15 cellular contexts compared by ENCODE assay signal in the genomic region with DNA sequence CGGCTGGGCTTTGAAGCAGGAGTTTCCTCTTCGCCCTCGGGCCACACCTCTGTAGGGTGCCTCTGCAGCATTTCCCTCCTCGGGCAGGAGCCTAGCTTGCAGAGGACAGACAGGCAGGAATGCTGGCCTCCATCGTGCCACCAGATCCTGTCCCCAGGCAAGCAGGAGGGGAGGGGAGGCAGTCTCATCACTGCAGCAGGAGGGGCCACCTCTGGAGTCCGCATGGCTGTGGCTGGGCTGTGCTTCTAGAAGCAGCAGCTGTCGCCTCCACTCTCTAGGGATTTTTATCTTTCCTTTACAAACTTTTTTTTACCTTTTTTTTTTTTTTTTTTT.
DNase-seq lines count a peak whose midpoint lies in the region; ATAC-seq lines count a peak whose summit lies in the region.
"Had no signal": no experiment of that assay in that cellular context is flagged by ENCODE, and none has a peak within 500 bp of the region (broad histone marks: within the 10 kb centered on the region; RNA-seq: fewer than 3 reads in every experiment).

No MANE protein-coding gene starts in this region.

- H3K4me3 Mint-ChIP-seq in stimulated activated naive B cell treated with anti-CD40 and anti-IgM and Interleukin-4, amounts not matched to agents 10 μg/mL and 1 μg/mL and 100 μg/mL, for 72 hours: no peak overlapping the region
- H3K4me3 Mint-ChIP-seq: activated CD4-positive, alpha-beta T cell treated with anti-CD3 and anti-CD28 coated beads, Interleukin-2, amount 10 ng/mL, durations not matched to agents 7 days and 5 days; activated naive CD8-positive, alpha-beta T cell treated with anti-CD3 and anti-CD28 coated beads, Interleukin-2, amount 10 ng/mL, durations not matched to agents 7 days and 5 days had no signal

- peak overlapping the region; percentile 25 for H3K27ac Mint-ChIP-seq in stimulated activated naive B cell treated with anti-CD40 and anti-IgM and Interleukin-4, amounts not matched to agents 10 μg/mL and 1 μg/mL and 100 μg/mL, for 72 hours
- H3K27ac Mint-ChIP-seq: activated CD4-positive, alpha-beta T cell treated with anti-CD3 and anti-CD28 coated beads, Interleukin-2, amount 10 ng/mL, durations not matched to agents 7 days and 5 days; activated naive CD8-positive, alpha-beta T cell treated with anti-CD3 and anti-CD28 coated beads, Interleukin-2, amount 10 ng/mL, durations not matched to agents 7 days and 5 days had no signal

- H3K36me3 Mint-ChIP-seq in stimulated activated naive B cell treated with anti-CD40 and anti-IgM and Interleukin-4, amounts not matched to agents 10 μg/mL and 1 μg/mL and 100 μg/mL, for 72 hours: peaks cover 10 to 14% of the 10 kb centered on the region in 2 donors
- H3K36me3 Mint-ChIP-seq: activated naive CD8-positive, alpha-beta T cell treated with anti-CD3 and anti-CD28 coated beads, Interleukin-2, amount 10 ng/mL, durations not matched to agents 7 days and 5 days had no signal

- H3K4me3 ChIP-seq in SJCRH30: no peak overlapping the region

- no peaks in the 10 kb centered on the region for H3K27me3 ChIP-seq in SJCRH30

- no peaks in the 10 kb centered on the region for H3K27me3 Mint-ChIP-seq in stimulated activated naive B cell treated with anti-CD40 and anti-IgM and Interleukin-4, amounts not matched to agents 10 μg/mL and 1 μg/mL and 100 μg/mL, for 72 hours
- H3K27me3 Mint-ChIP-seq: activated CD4-positive, alpha-beta T cell treated with anti-CD3 and anti-CD28 coated beads, Interleukin-2, amount 10 ng/mL, durations not matched to agents 7 days and 5 days; activated naive CD8-positive, alpha-beta T cell treated with anti-CD3 and anti-CD28 coated beads, Interleukin-2, amount 10 ng/mL, durations not matched to agents 7 days and 5 days had no signal

- peaks cover 31 to 56% of the 10 kb centered on the region in 2 donors for H3K4me1 Mint-ChIP-seq in stimulated activated naive B cell treated with anti-CD40 and anti-IgM and Interleukin-4, amounts not matched to agents 10 μg/mL and 1 μg/mL and 100 μg/mL, for 72 hours
- H3K4me1 Mint-ChIP-seq: activated CD4-positive, alpha-beta T cell treated with anti-CD3 and anti-CD28 coated beads, Interleukin-2, amount 10 ng/mL, durations not matched to agents 7 days and 5 days had no signal

- no peaks in the 10 kb centered on the region for H3K9me3 Mint-ChIP-seq in stimulated activated naive B cell treated with anti-CD40 and anti-IgM and Interleukin-4, amounts not matched to agents 10 μg/mL and 1 μg/mL and 100 μg/mL, for 72 hours
- H3K9me3 Mint-ChIP-seq: activated CD4-positive, alpha-beta T cell treated with anti-CD3 and anti-CD28 coated beads, Interleukin-2, amount 10 ng/mL, durations not matched to agents 7 days and 5 days; activated naive CD8-positive, alpha-beta T cell treated with anti-CD3 and anti-CD28 coated beads, Interleukin-2, amount 10 ng/mL, durations not matched to agents 7 days and 5 days had no signal

- peak; percentile 54 for DNase-seq in DMS 273 (lab: John Stamatoyannopoulos, UW; ENCODE audit: unreplicated experiment)
- no peak for DNase-seq in DMS 273 treated with DMSO at 0.1 percent for 48 hours (lab: John Stamatoyannopoulos, UW)
- DNase-seq in SJCRH30: peak; percentile 83 to 84
- DNase-seq in islet precursor cell: peak; percentile 95
- no peak for DNase-seq in stimulated activated naive B cell treated with anti-CD40 and anti-IgM and Interleukin-4, amounts not matched to agents 10 μg/mL and 1 μg/mL and 100 μg/mL, for 72 hours
- no peak for DNase-seq in amniotic stem cell (lab: John Stamatoyannopoulos, UW)
- DNase-seq: activated CD4-positive, alpha-beta T cell treated with anti-CD3 and anti-CD28 coated beads, Interleukin-2, amount 10 ng/mL, durations not matched to agents 7 days and 5 days; activated naive CD8-positive, alpha-beta T cell treated with anti-CD3 and anti-CD28 coated beads, Interleukin-2, amount 10 ng/mL, durations not matched to agents 7 days and 5 days; NCI-H1092; NCI-H2029 treated with DMSO at 0.1 percent for 48 hours; NCI-H510A treated with DMSO at 0.1 percent for 48 hours had no signal

- H3K36me3 ChIP-seq in SJCRH30: no peaks in the 10 kb centered on the region

- H3K9me3 ChIP-seq in SJCRH30 (replicated peaks): no peaks in the 10 kb centered on the region

- peak; percentile 39 to 68 for ATAC-seq in stimulated activated naive B cell treated with anti-CD40 and anti-IgM and Interleukin-4, amounts not matched to agents 10 μg/mL and 1 μg/mL and 100 μg/mL, for 72 hours (replicated peaks)
- ATAC-seq in HG03175 (IDR thresholded peaks at IDR 0.05; ENCODE audit: unreplicated experiment) (no peak), GM18511 (IDR thresholded peaks at IDR 0.05; ENCODE audit: unreplicated experiment) (no peak)

- no peak overlapping the region for H3K27ac ChIP-seq in SJCRH30
- H3K27ac ChIP-seq: 22Rv1, KMS-11 had no signal

- H3K4me1 ChIP-seq in SJCRH30: peaks cover 6% of the 10 kb centered on the region

Comparison
In these comparisons a context has a peak if more than half of its experiments do, and no peak if none do; other contexts are left out.
1. DNase-seq: peak in DMS 273 (single experiment), SJCRH30 (2 of 2) and islet precursor cell (single experiment); none in DMS 273 treated with DMSO at 0.1 percent for 48 hours (single experiment), stimulated activated naive B cell treated with anti-CD40 and anti-IgM and Interleukin-4, amounts not matched to agents 10 μg/mL and 1 μg/mL and 100 μg/mL, for 72 hours (single experiment) and amniotic stem cell (single experiment).
2. ATAC-seq: peak in stimulated activated naive B cell treated with anti-CD40 and anti-IgM and Interleukin-4, amounts not matched to agents 10 μg/mL and 1 μg/mL and 100 μg/mL, for 72 hours (2 of 2); none in HG03175 (single experiment) and GM18511 (single experiment).